8 cellular contexts compared by ENCODE assay signal in the genomic region with DNA sequence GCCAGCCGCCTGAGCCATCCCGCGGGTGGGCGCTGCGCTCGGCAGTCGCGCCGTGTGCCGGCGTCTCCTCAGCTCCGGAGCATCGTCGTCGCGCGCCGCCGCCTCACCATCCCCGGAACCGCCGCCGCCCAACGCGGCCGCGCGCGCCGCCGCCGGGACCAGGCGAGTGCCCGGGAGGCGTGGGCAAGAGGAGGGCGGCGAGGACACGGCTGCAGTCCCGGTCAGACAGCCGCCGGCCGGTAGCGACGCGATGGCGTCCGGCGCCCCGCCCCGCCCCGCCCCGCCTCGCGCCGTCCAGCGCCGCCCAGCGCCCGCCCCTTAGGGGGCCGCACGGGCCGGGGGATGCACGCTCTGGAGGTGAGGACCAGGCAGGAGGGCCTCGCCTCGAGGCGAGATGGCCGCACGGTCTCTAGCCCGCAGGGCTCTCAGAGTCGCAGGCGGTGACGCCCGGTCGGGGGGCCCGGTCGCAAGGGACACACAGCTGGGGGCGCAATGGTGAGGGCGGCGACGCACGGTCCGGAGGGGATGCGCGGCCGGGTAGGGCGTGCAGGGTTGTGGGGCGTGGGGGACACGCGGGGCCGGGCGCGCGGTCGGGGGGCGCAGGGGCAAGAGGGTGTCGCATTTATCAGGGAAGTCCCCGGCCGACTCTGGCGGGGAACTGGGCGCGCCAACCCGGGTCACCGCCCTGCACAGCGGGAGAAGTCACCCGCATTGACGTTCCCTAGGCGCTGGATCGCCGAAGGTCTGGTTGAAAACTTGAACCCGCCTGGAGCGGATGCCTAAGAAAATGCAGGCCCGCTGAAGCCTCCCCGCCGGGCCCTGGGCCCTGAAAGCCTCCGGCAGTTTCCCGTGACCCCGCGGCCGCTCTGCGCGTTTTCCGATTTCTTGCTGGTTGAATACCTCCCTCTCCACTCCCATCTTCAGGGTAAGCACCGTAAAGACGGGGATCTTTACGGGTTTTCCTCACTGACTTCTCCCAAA. TPM values are rescaled to one million over a fixed set of nuclear protein-coding genes. Genes with fewer than 3 reads are reported as not detected.
DNase-seq lines count a peak whose midpoint lies in the region; ATAC-seq and TF ChIP-seq lines count a peak whose summit lies in the region.

A gene (minus strand): TSS at position 259 of the 981 bp plus-strand sequence. CDS start 241 bp downstream, at position 18.

- peak within 1 kb of the TSS; percentile 77 for H3K4me2 ChIP-seq in OCI-LY1 (ENCODE audit: low read length)

- H2AFZ ChIP-seq in OCI-LY1 (ENCODE audit: low read length), result peak within 1 kb of the TSS; percentile 24; the same call in 1 of the 2 replicates

- peaks cover 18 to 26% of the 10 kb centered on the region in 2 donors for H3K4me1 Mint-ChIP-seq in natural killer cell treated with Interleukin-12 subunit alpha and Interleukin-12 subunit beta and Interleukin-15 and Interleukin-18, amount 100 ng/mL, for 72 hours (ENCODE audit: low read depth in 2 of 2)

- H3K9ac ChIP-seq in OCI-LY1 (ENCODE audit: low read length), result peak within 1 kb of the TSS; percentile 25; the same call in 1 of the 2 replicates

- WGBS in thyroid gland, 2 donors, result 8 to 22% methylated on average over 15 to 24 of the region's 125 CpGs

- H3K27ac ChIP-seq in OCI-LY1 (ENCODE audit: low read depth, low read length, poor library complexity, severe bottlenecking) (no peak within 1 kb of the TSS), thyroid gland (peak within 1 kb of the TSS; percentile 77 to 93 (median 81))

- H3K4me3 ChIP-seq in OCI-LY1 (ENCODE audit: low read depth, low read length, poor library complexity, severe bottlenecking) (peak within 1 kb of the TSS; percentile 66), foreskin fibroblast (ENCODE audit: low read depth in 1 of 2, low read length in 2 of 2) (peak within 1 kb of the TSS; percentile 69 to 70), thyroid gland (replicated peaks in 1 of 3) (peak within 1 kb of the TSS; percentile 50 to 86 (median 58))

- no peaks in the 10 kb centered on the region for H3K9me3 Mint-ChIP-seq in natural killer cell treated with Interleukin-12 subunit alpha and Interleukin-12 subunit beta and Interleukin-15 and Interleukin-18, amount 100 ng/mL, for 72 hours

- TF ChIP-seq POLR2A in thyroid gland (IDR thresholded peaks at IDR 0.05), result peak in 1 of 2 donors; percentile 82

- H3K36me3 Mint-ChIP-seq in natural killer cell treated with Interleukin-12 subunit alpha and Interleukin-12 subunit beta and Interleukin-15 and Interleukin-18, amount 100 ng/mL, for 72 hours, result no peaks in the 10 kb centered on the region

- H3K9me2 ChIP-seq in OCI-LY1 (ENCODE audit: low read depth, low read length), result no peaks in the 10 kb centered on the region

- H3K9me3 ChIP-seq in OCI-LY1 (ENCODE audit: low read length), result no peaks in the 10 kb centered on the region
- H3K9me3 ChIP-seq in thyroid gland, result no peaks in the 10 kb centered on the region

- peak within 1 kb of the TSS; percentile 91 for H3K4me3 Mint-ChIP-seq in natural killer cell treated with Interleukin-12 subunit alpha and Interleukin-12 subunit beta and Interleukin-15 and Interleukin-18, amount 100 ng/mL, for 72 hours

- DNase-seq in AG08395 (ENCODE audit: low spot score), result peak; percentile 79
- DNase-seq in activated effector memory CD4-positive, alpha-beta T cell treated with anti-CD3 and anti-CD28 coated beads, Interleukin-2, amount 50 U/mL, for 16 hours, result peak; percentile 75
- DNase-seq in foreskin fibroblast, result peak; percentile 74 to 89
- DNase-seq in natural killer cell treated with Interleukin-12 subunit alpha and Interleukin-12 subunit beta and Interleukin-15 and Interleukin-18, amount 100 ng/mL, for 72 hours (ENCODE audit: low spot score), result peak; percentile 73
- DNase-seq in thyroid gland, result peak; percentile 65 to 67

- H3K36me3 ChIP-seq in OCI-LY1 (ENCODE audit: insufficient read depth, low read length), result no peaks in the 10 kb centered on the region
- H3K36me3 ChIP-seq in thyroid gland, result no peaks in the 10 kb centered on the region

- TF ChIP-seq CTCF in OCI-LY1 (IDR thresholded peaks at IDR 0.05; ENCODE audit: low read length) (no peak; the same call in 1 of the 2 replicates), foreskin fibroblast (IDR thresholded peaks at IDR 0.05; ENCODE audit: low read depth, low read length) (no peak), thyroid gland (IDR thresholded peaks at IDR 0.05) (peak in 1 of 6 experiments; percentile 4)

- H3K27me3 ChIP-seq in OCI-LY1 (ENCODE audit: insufficient read depth, low read length) (peaks cover 4% of the 10 kb centered on the region; the same call in 1 of the 2 replicates), thyroid gland (no peaks in the 10 kb centered on the region)

- no peaks in the 10 kb centered on the region for H3K79me2 ChIP-seq in OCI-LY1 (ENCODE audit: insufficient read depth, low read length)

- peak within 1 kb of the TSS; percentile 66 to 79 for H3K27ac Mint-ChIP-seq in natural killer cell treated with Interleukin-12 subunit alpha and Interleukin-12 subunit beta and Interleukin-15 and Interleukin-18, amount 100 ng/mL, for 72 hours

- H3K4me1 ChIP-seq in OCI-LY1 (ENCODE audit: insufficient read depth, low read length, severe bottlenecking) (peaks cover 16% of the 10 kb centered on the region), thyroid gland (peaks cover 0 to 5% of the 10 kb centered on the region in 2 donors)

- intact Hi-C loops in thyroid gland (cut with DNase I), result no loop called here

- no peaks in the 10 kb centered on the region for H4K20me1 ChIP-seq in OCI-LY1 (ENCODE audit: insufficient read depth, low read length)

- peaks cover 7% of the 10 kb centered on the region; the same call in 1 of the 2 replicates for H3F3A ChIP-seq in OCI-LY1 (ENCODE audit: insufficient read depth, low read length)

- ATAC-seq in GM18868 (IDR thresholded peaks at IDR 0.05; ENCODE audit: unreplicated experiment), result peak; percentile 73
- ATAC-seq in HG03108 (IDR thresholded peaks at IDR 0.05; ENCODE audit: unreplicated experiment), result peak; percentile 71
- ATAC-seq in natural killer cell treated with Interleukin-12 subunit alpha and Interleukin-12 subunit beta and Interleukin-15 and Interleukin-18, amount 100 ng/mL, for 72 hours, result peak; percentile 85 to 93

- peaks cover 6 to 7% of the 10 kb centered on the region in 2 donors for H3K27me3 Mint-ChIP-seq in natural killer cell treated with Interleukin-12 subunit alpha and Interleukin-12 subunit beta and Interleukin-15 and Interleukin-18, amount 100 ng/mL, for 72 hours

RNA-seq across cellular contexts. Expression of the gene that starts here (rescaled TPM):
- 10 to 100 TPM in 1 of 2 donors, 1 to 10 TPM in 1; 7.8 to 12.0 TPM for total RNA-seq in natural killer cell treated with Interleukin-12 subunit alpha and Interleukin-12 subunit beta and Interleukin-15 and Interleukin-18, amount 100 ng/mL, for 72 hours
- 10 to 100 TPM; 25.3 to 39.5 (median 30.6) TPM for total RNA-seq in thyroid gland
